In genomic region chr17:14693382-14693781, GRCh38 we compare ENCODE assay signal across 20 cellular contexts.
DNase-seq lines count a peak whose midpoint lies in the region; ATAC-seq and TF ChIP-seq lines count a peak whose summit lies in the region.
"Had no signal": no experiment of that assay in that cellular context is flagged by ENCODE, and none has a peak within 500 bp of the region (broad histone marks: within the 10 kb centered on the region; RNA-seq: fewer than 3 reads in every experiment).

No MANE protein-coding gene starts in this region.

- H3K9me3 Mint-ChIP-seq in activated CD4-positive, alpha-beta T cell treated with anti-CD3 and anti-CD28 coated beads, Interleukin-2, amount 10 ng/mL, durations not matched to agents 7 days and 5 days = peaks cover 11% of the 10 kb centered on the region

- peaks cover 4% of the 10 kb centered on the region for H3K27me3 ChIP-seq in upper lobe of right lung
- H3K27me3 ChIP-seq in heart left ventricle = peaks cover 0 to 4% (median 0%) of the 10 kb centered on the region in 9 donors

- no peak for TF ChIP-seq CTCF in upper lobe of right lung (IDR thresholded peaks at IDR 0.05)
- TF ChIP-seq CTCF in heart left ventricle (IDR thresholded peaks at IDR 0.05) = no peak

- intact Hi-C loops in upper lobe of right lung (cut with DNase I) = no loop called here
- intact Hi-C loops in heart left ventricle (cut with DNase I) = no loop called here

- H3K36me3 Mint-ChIP-seq in activated CD4-positive, alpha-beta T cell treated with anti-CD3 and anti-CD28 coated beads, Interleukin-2, amount 10 ng/mL, durations not matched to agents 7 days and 5 days (ENCODE audit: low read depth) = no peaks in the 10 kb centered on the region
- H3K36me3 Mint-ChIP-seq: CD4-positive, CD25-positive, alpha-beta regulatory T cell had no signal

- WGBS in heart left ventricle, 4 donors = 30 to 38% (median 33%) methylated on average over 1 of the region's 1 CpG

- POLR2A ChIA-PET in activated CD4-positive, alpha-beta T cell treated with anti-CD3 and anti-CD28 coated beads, Interleukin-2, amount 10 ng/mL, durations not matched to agents 7 days and 5 days (lab: Charles Lee) = no interaction called here

- peak; percentile 72 for DNase-seq in Jurkat, Clone E6-1 (ENCODE audit: low read depth, low spot score)
- peak; percentile 74 to 95 for DNase-seq in NOMO-1 (lab: John Stamatoyannopoulos, UW; ENCODE audit: unreplicated experiment in 2 of 2)
- DNase-seq in SKM-1 (lab: John Stamatoyannopoulos, UW; ENCODE audit: unreplicated experiment) = peak; percentile 82
- DNase-seq in upper lobe of right lung = no peak
- no peak for DNase-seq in heart left ventricle
- DNase-seq in activated CD4-positive, alpha-beta T cell treated with anti-CD3 and anti-CD28 coated beads, Interleukin-2, amount 10 ng/mL, durations not matched to agents 7 days and 5 days = no peak
- DNase-seq: ACHN; Calu3; CD4-positive, CD25-positive, alpha-beta regulatory T cell; MM.1S; NCI-H1417 treated with DMSO at 0.1 percent for 48 hours; NCI-H1930; NCI-H2171 treated with DMSO at 0.1 percent for 48 hours; NCI-H446 treated with DMSO at 0.1 percent for 48 hours; NCI-H748 treated with DMSO at 0.1 percent for 48 hours; SHP77 had no signal

- ATAC-seq in upper lobe of right lung (peak; percentile 74), heart left ventricle (no peak), HG03039 (IDR thresholded peaks at IDR 0.05; ENCODE audit: unreplicated experiment) (no peak)
- ATAC-seq: GM12878, GM23338, HCT116 had no signal

- H3K27ac Mint-ChIP-seq in activated CD4-positive, alpha-beta T cell treated with anti-CD3 and anti-CD28 coated beads, Interleukin-2, amount 10 ng/mL, durations not matched to agents 7 days and 5 days = no peak overlapping the region
- H3K27ac Mint-ChIP-seq: CD4-positive, CD25-positive, alpha-beta regulatory T cell; GM23338 had no signal

- H3K9me3 ChIP-seq in upper lobe of right lung = no peaks in the 10 kb centered on the region
- peaks cover 0 to 33% (median 5%) of the 10 kb centered on the region in 12 donors for H3K9me3 ChIP-seq in heart left ventricle

- TF ChIP-seq POLR2A in heart left ventricle (IDR thresholded peaks at IDR 0.05) = no peak

- peaks cover 2% of the 10 kb centered on the region for H3K4me1 Mint-ChIP-seq in activated CD4-positive, alpha-beta T cell treated with anti-CD3 and anti-CD28 coated beads, Interleukin-2, amount 10 ng/mL, durations not matched to agents 7 days and 5 days
- H3K4me1 Mint-ChIP-seq: GM23338 had no signal

- CTCF ChIA-PET in activated CD4-positive, alpha-beta T cell treated with anti-CD3 and anti-CD28 coated beads, Interleukin-2, amount 10 ng/mL, durations not matched to agents 7 days and 5 days (lab: Charles Lee) = no interaction called here

- H3K27ac ChIP-seq in upper lobe of right lung (no peak overlapping the region), heart left ventricle (no peak overlapping the region)

- H3K4me3 ChIP-seq in Jurkat, Clone E6-1 (ENCODE audit: low read length) = no peak overlapping the region
- H3K4me3 ChIP-seq in upper lobe of right lung (no peak overlapping the region), heart left ventricle (no peak overlapping the region)
- H3K4me3 ChIP-seq: GM12878, GM23338 had no signal

- H3K4me1 ChIP-seq in upper lobe of right lung = no peaks in the 10 kb centered on the region
- H3K4me1 ChIP-seq in heart left ventricle = peaks cover 0 to 4% (median 0%) of the 10 kb centered on the region in 12 donors

- no peak overlapping the region for H3K4me3 Mint-ChIP-seq in activated CD4-positive, alpha-beta T cell treated with anti-CD3 and anti-CD28 coated beads, Interleukin-2, amount 10 ng/mL, durations not matched to agents 7 days and 5 days
- H3K4me3 Mint-ChIP-seq: GM23338 had no signal

- no peaks in the 10 kb centered on the region for H3K36me3 ChIP-seq in upper lobe of right lung
- H3K36me3 ChIP-seq in heart left ventricle = no peaks in the 10 kb centered on the region

- no peaks in the 10 kb centered on the region for H3K27me3 Mint-ChIP-seq in activated CD4-positive, alpha-beta T cell treated with anti-CD3 and anti-CD28 coated beads, Interleukin-2, amount 10 ng/mL, durations not matched to agents 7 days and 5 days

Comparison
In these comparisons a context has a peak if more than half of its experiments do, and no peak if none do; other contexts are left out.
1. DNase-seq: peak in Jurkat, Clone E6-1 (single experiment), NOMO-1 (2 of 2) and SKM-1 (single experiment); none in upper lobe of right lung (single experiment), heart left ventricle (0 of 5) and activated CD4-positive, alpha-beta T cell treated with anti-CD3 and anti-CD28 coated beads, Interleukin-2, amount 10 ng/mL, durations not matched to agents 7 days and 5 days (single experiment).